Comparison of ENCODE assay signal across 8 cellular contexts in genomic region chr2:175167076-175167791, GRCh38. TPM values are rescaled to one million over a fixed set of nuclear protein-coding genes. Genes with fewer than 3 reads are reported as not detected.
A peak's percentile ranks its signal among the peaks of the same experiment; 100 is the strongest.
DNase-seq lines count a peak whose midpoint lies in the region; ATAC-seq and TF ChIP-seq lines count a peak whose summit lies in the region.

No MANE protein-coding gene starts in this region.

- H4K91ac ChIP-seq in mesenchymal stem cell (ENCODE audit: low read length) = peak overlapping the region; percentile 98

- H3K27ac ChIP-seq in BLaER1 treated with 17β-estradiol and CSF1 and Interleukin-3, amounts not matched to agents 10 nM and 100 nM = peak overlapping the region; percentile 90 to 97 (median 96)
- H3K27ac ChIP-seq in SK-N-SH (ENCODE audit: low read depth in 2 of 2, low read length in 1 of 2) = peak overlapping the region; percentile 94 to 98
- peak overlapping the region; percentile 92 for H3K27ac ChIP-seq in mesenchymal stem cell (ENCODE audit: low read length, poor library complexity, severe bottlenecking)
- H3K27ac ChIP-seq in tibial nerve = peak overlapping the region; percentile 96 to 98 (median 96)

- peak overlapping the region; percentile 42 to 98 for H3K4ac ChIP-seq in mesenchymal stem cell (ENCODE audit: low read depth in 1 of 2, low read length in 2 of 2)

- H3K9ac ChIP-seq in BLaER1 treated with 17β-estradiol and CSF1 and Interleukin-3, amounts not matched to agents 10 nM and 100 nM = peak overlapping the region; percentile 92 to 99 (median 97)
- H3K9ac ChIP-seq in SK-N-SH (peak overlapping the region; percentile 98), mesenchymal stem cell (ENCODE audit: low read length) (peak overlapping the region; percentile 95)

- TF ChIP-seq POLR2A in tibial nerve (IDR thresholded peaks at IDR 0.05) = no peak

- peak overlapping the region; percentile 8 for H2BK5ac ChIP-seq in mesenchymal stem cell (ENCODE audit: low read depth, low read length, poor library complexity, severe bottlenecking)

- H3K27me3 ChIP-seq in BLaER1 treated with 17β-estradiol and CSF1 and Interleukin-3, amounts not matched to agents 10 nM and 100 nM = no peaks in the 10 kb centered on the region
- no peaks in the 10 kb centered on the region for H3K27me3 ChIP-seq in SK-N-SH (ENCODE audit: insufficient read depth)
- no peaks in the 10 kb centered on the region for H3K27me3 ChIP-seq in mesenchymal stem cell (ENCODE audit: control insufficient read depth in 1 of 2, insufficient read depth in 1 of 2, low read length in 2 of 2)
- no peaks in the 10 kb centered on the region for H3K27me3 ChIP-seq in tibial nerve

- peak overlapping the region; percentile 58 to 99 for H3K14ac ChIP-seq in mesenchymal stem cell (ENCODE audit: low read length in 2 of 2)

- H2BK15ac ChIP-seq in mesenchymal stem cell (ENCODE audit: low read depth, poor library complexity, severe bottlenecking) = peak overlapping the region; percentile 86

- peak overlapping the region; percentile 98 for H4K8ac ChIP-seq in mesenchymal stem cell (ENCODE audit: low read length)

- peak overlapping the region; percentile 37 to 41 for H2BK12ac ChIP-seq in mesenchymal stem cell (ENCODE audit: low read length in 2 of 2)

- DNase-seq in HK-2 (ENCODE audit: unreplicated experiment) = peak; percentile 51
- DNase-seq in SK-N-SH = peak; percentile 66
- DNase-seq in dermis blood vessel endothelial cell = peak; percentile 57
- peak; percentile 65 for DNase-seq in mesenchymal stem cell
- peak; percentile 22 to 23 for DNase-seq in tibial nerve (ENCODE audit: low spot score in 2 of 2)
- DNase-seq in NCI-H774 (lab: John Stamatoyannopoulos, UW) = no peak

- H4K20me1 ChIP-seq in BLaER1 treated with 17β-estradiol and CSF1 and Interleukin-3, amounts not matched to agents 10 nM and 100 nM = peaks cover 9 to 65% (median 40%) of the 10 kb centered on the region in 11 experiments; a peak in 19 of 22 replicates
- peaks cover 30% of the 10 kb centered on the region for H4K20me1 ChIP-seq in SK-N-SH (ENCODE audit: insufficient read depth)

- peaks cover 12 to 40% (median 27%) of the 10 kb centered on the region in 10 experiments for H3K4me1 ChIP-seq in BLaER1 treated with 17β-estradiol and CSF1 and Interleukin-3, amounts not matched to agents 10 nM and 100 nM
- H3K4me1 ChIP-seq in SK-N-SH (ENCODE audit: control insufficient read depth in 1 of 2, insufficient read depth in 2 of 2, low read depth in 1 of 2, low read length in 1 of 2) (no peaks in the 10 kb centered on the region; a peak in 3 of 4 replicates), mesenchymal stem cell (ENCODE audit: control insufficient read depth, insufficient read depth, low read depth, low read length) (peaks cover 3% of the 10 kb centered on the region), tibial nerve (peaks cover 0 to 28% (median 5%) of the 10 kb centered on the region in 4 donors)

- no peak for TF ChIP-seq EP300 in SK-N-SH (IDR thresholded peaks at IDR 0.05; ENCODE audit: borderline replicate concordance in 1 of 2, low read depth in 1 of 2, low read length in 1 of 2)
- no peak for TF ChIP-seq EP300 in tibial nerve (IDR thresholded peaks at IDR 0.05)

- no peak for TF ChIP-seq RAD21 in SK-N-SH (IDR thresholded peaks at IDR 0.05; ENCODE audit: low read length)

- peaks cover 0 to 13% (median 3%) of the 10 kb centered on the region in 11 experiments; a peak in 6 of 22 replicates for H3K9me3 ChIP-seq in BLaER1 treated with 17β-estradiol and CSF1 and Interleukin-3, amounts not matched to agents 10 nM and 100 nM (replicated peaks in 1 of 11)
- H3K9me3 ChIP-seq in SK-N-SH = no peaks in the 10 kb centered on the region
- H3K9me3 ChIP-seq in mesenchymal stem cell (ENCODE audit: control insufficient read depth, low read length) = no peaks in the 10 kb centered on the region
- no peaks in the 10 kb centered on the region for H3K9me3 ChIP-seq in tibial nerve

- CTCF ChIA-PET in SK-N-SH (lab: Yijun Ruan, JAX) = interaction anchor here (0.6 to 1.2 kb wide), 2 partner anchors 17 to 51 kb away, joined by 3 to 5 read pairs; no protein-coding TSS in a partner anchor

- peaks cover 68% of the 10 kb centered on the region for H3K79me2 ChIP-seq in SK-N-SH (ENCODE audit: insufficient read depth)

- H2AFZ ChIP-seq in SK-N-SH (ENCODE audit: low read depth) (peak overlapping the region; percentile 87), mesenchymal stem cell (ENCODE audit: low read depth, low read length) (peak overlapping the region; percentile 68)

- POLR2A ChIA-PET in SK-N-SH (lab: Yijun Ruan, JAX) = interaction anchor here (0.6 to 1.0 kb wide), 3 partner anchors 11 to 490 kb away, joined by 3 to 4 read pairs (median 4); no protein-coding TSS in a partner anchor

- ATAC-seq in GM18907 (IDR thresholded peaks at IDR 0.05; ENCODE audit: unreplicated experiment) = peak; percentile 3

- H3F3A ChIP-seq in SK-N-SH (replicated peaks; ENCODE audit: insufficient read depth) = peaks cover 15% of the 10 kb centered on the region

- peaks cover 5% of the 10 kb centered on the region for H3K79me1 ChIP-seq in mesenchymal stem cell (replicated peaks; ENCODE audit: low read length, poor library complexity, severe bottlenecking)

- peak overlapping the region; percentile 82 to 96 (median 94) for H3K4me3 ChIP-seq in BLaER1 treated with 17β-estradiol and CSF1 and Interleukin-3, amounts not matched to agents 10 nM and 100 nM
- H3K4me3 ChIP-seq in SK-N-SH (ENCODE audit: low read depth in 2 of 2, low read length in 1 of 2) (peak overlapping the region; percentile 96 to 98), mesenchymal stem cell (ENCODE audit: insufficient read depth in 1 of 2, low read depth in 1 of 2, low read length in 2 of 2) (peak overlapping the region; percentile 90 to 97), tibial nerve (peak overlapping the region; percentile 82 to 96 (median 90))

- H3K4me2 ChIP-seq in BLaER1 treated with 17β-estradiol and CSF1 and Interleukin-3, amounts not matched to agents 10 nM and 100 nM = peak overlapping the region; percentile 64 to 93 (median 82)
- H3K4me2 ChIP-seq in SK-N-SH (peak overlapping the region; percentile 77), mesenchymal stem cell (ENCODE audit: low read length, poor library complexity, severe bottlenecking) (peak overlapping the region; percentile 33)

- peak overlapping the region; percentile 18 for H2AK5ac ChIP-seq in mesenchymal stem cell (ENCODE audit: low read length, severe bottlenecking)

- H3K23ac ChIP-seq in mesenchymal stem cell (ENCODE audit: low read length in 2 of 2) = no peak overlapping the region

- no peaks in the 10 kb centered on the region for H3K9me2 ChIP-seq in SK-N-SH

- H2BK120ac ChIP-seq in mesenchymal stem cell (ENCODE audit: low read depth, low read length) = peak overlapping the region; percentile 93

- WGBS in SK-N-SH (ENCODE audit: low lambda C conversion rate) = under 1% methylated on average over 32 of the region's 32 CpGs
- whole genome bisulfite sequencing in mesenchymal stem cell = 1% methylated on average over 24 of the region's 32 CpGs
- 0 to 1% methylated on average over 29 to 32 of the region's 32 CpGs for WGBS in tibial nerve, 2 donors

- peak overlapping the region; percentile 97 to 100 for H3K18ac ChIP-seq in mesenchymal stem cell (ENCODE audit: low read depth in 1 of 2, low read length in 2 of 2)

- TF ChIP-seq CTCF in SK-N-SH (IDR thresholded peaks at IDR 0.05) (no peak), tibial nerve (IDR thresholded peaks at IDR 0.05) (no peak)

- H3K36me3 ChIP-seq in BLaER1 treated with 17β-estradiol and CSF1 and Interleukin-3, amounts not matched to agents 10 nM and 100 nM = peaks cover 0 to 45% (median 22%) of the 10 kb centered on the region in 11 experiments; a peak in 20 of 22 replicates
- H3K36me3 ChIP-seq in SK-N-SH (replicated peaks in 1 of 2; ENCODE audit: control insufficient read depth in 1 of 2, insufficient read depth in 2 of 2, low read length in 1 of 2) (peaks cover 3 to 7% of the 10 kb centered on the region in 2 experiments), mesenchymal stem cell (ENCODE audit: control insufficient read depth in 1 of 2, insufficient read depth in 2 of 2, low read depth in 1 of 2, low read length in 2 of 2) (no peaks in the 10 kb centered on the region), tibial nerve (peaks cover 0 to 3% (median 0%) of the 10 kb centered on the region in 3 donors)

TF ChIP-seq in SK-N-SH, 30 proteins besides CTCF, POLR2A, EP300 and RAD21:
- 0 out of 2 replicates have a peak, but pooled peaks have one; percentile 25 for TF ChIP-seq POLR2AphosphoS5 (IDR thresholded peaks at IDR 0.05; ENCODE audit: low read depth, low read length)
- 0 out of 2 replicates have a peak, but pooled peaks have one; percentile 14 for TF ChIP-seq MXI1 (IDR thresholded peaks at IDR 0.05; ENCODE audit: low read depth, low read length)
- TF ChIP-seq TAF1 (IDR thresholded peaks at IDR 0.05; ENCODE audit: borderline replicate concordance, low read depth, low read length) = no peak

RNA-seq across cellular contexts. Expression of gene ATF2, which starts 0.8 kb away (rescaled TPM):
- polyA plus RNA-seq in SK-N-SH (2012; rRNA removed) = 19.0 and 25.7 TPM in 2 replicates
- 19.7 and 22.3 TPM in 2 replicates for polyA plus RNA-seq in SK-N-SH (2012; cell fraction: cytosol; rRNA removed)
- polyA plus RNA-seq in SK-N-SH (2012; cell fraction: nucleus; rRNA removed) = 10.7 and 22.9 TPM in 2 replicates
- total RNA-seq in dermis blood vessel endothelial cell (56.8 and 66.5 TPM in 2 replicates), tibial nerve (10 to 100 TPM; 44.8 to 69.9 (median 53.2) TPM)
- 47.5 TPM for polyA plus RNA-seq in mesenchymal stem cell (2013, experiment 1 of 2)
- polyA plus RNA-seq in mesenchymal stem cell (2013, experiment 2 of 2) = 49.2 TPM

RNA-seq across cellular contexts. Expression of gene ATP5MC3, which starts 14.3 kb away (rescaled TPM):
- polyA plus RNA-seq in SK-N-SH (2012; rRNA removed) = 365 and 408 TPM in 2 replicates
- 423 and 511 TPM in 2 replicates for polyA plus RNA-seq in SK-N-SH (2012; cell fraction: cytosol; rRNA removed)
- 130 and 152 TPM in 2 replicates for polyA plus RNA-seq in SK-N-SH (2012; cell fraction: nucleus; rRNA removed)
- total RNA-seq in dermis blood vessel endothelial cell (84.7 and 98.7 TPM in 2 replicates), tibial nerve (100 to 1,000 TPM in 1 of 4 donors, 10 to 100 TPM in 3; 47.3 to 103 (median 74.2) TPM)
- polyA plus RNA-seq in mesenchymal stem cell (2013, experiment 1 of 2) = 316 TPM
- 331 TPM for polyA plus RNA-seq in mesenchymal stem cell (2013, experiment 2 of 2)
